ENCODE assay signal across 7 cellular contexts in the genomic region with DNA sequence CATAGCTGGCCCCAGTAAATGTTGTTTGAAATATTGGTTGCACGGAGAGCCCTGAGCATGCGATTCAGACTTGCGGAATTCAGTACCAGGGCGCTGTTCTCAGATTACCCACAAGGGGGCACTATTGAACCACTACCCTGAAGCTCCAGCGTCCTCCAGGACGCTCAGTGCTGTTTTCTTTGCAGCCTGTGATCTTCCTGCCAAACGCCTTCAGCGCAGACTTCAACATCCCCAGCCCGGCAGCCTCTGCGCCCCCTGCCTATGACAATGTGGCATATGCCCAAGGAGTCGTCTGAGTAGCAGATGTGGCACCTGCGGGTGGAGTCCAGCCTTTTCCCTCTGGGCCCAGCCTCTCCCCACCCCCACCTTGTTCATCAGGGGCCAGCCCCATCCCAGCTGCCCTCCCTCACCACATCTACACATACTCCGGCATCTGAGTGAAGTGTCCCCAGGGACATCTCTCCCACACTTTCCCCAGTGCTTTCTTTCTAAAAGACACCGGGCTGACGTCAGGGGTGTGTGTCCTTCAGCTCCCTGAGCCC. TPM values are rescaled to one million over a fixed set of nuclear protein-coding genes. Genes with fewer than 3 reads are reported as not detected.
DNase-seq lines count a peak whose midpoint lies in the region; ATAC-seq, FAIRE-seq and TF ChIP-seq lines count a peak whose summit lies in the region.

No MANE protein-coding gene starts in this region.

- no peaks in the 10 kb centered on the region for H3K36me3 ChIP-seq in small intestine (ENCODE audit: control insufficient read depth in 2 of 2, insufficient read depth in 2 of 2, low read length in 2 of 2)

- peaks cover 0 to 4% of the 10 kb centered on the region in 2 donors for H3K4me1 ChIP-seq in small intestine (ENCODE audit: control insufficient read depth in 2 of 2, insufficient read depth in 1 of 2, low read depth in 1 of 2, low read length in 1 of 2)

- DNase-seq in GM13976 (ENCODE audit: low spot score) (peak; percentile 88), NCI-H1694 (lab: John Stamatoyannopoulos, UW) (peak; percentile 89), T-helper 2 cell (peak; percentile 31 to 87 (median 69)), anterior cingulate cortex (lab: John Stamatoyannopoulos, UW) (peak in 56 of 58 donors; percentile 21 to 91 (median 69)), hippocampal formation (lab: John Stamatoyannopoulos, UW) (peak; percentile 69 to 79), small intestine (peak; percentile 88)

- peaks cover 0 to 3% of the 10 kb centered on the region in 2 donors for H3K27me3 ChIP-seq in small intestine (ENCODE audit: control insufficient read depth in 2 of 2, insufficient read depth in 2 of 2, low read length in 2 of 2)

- 11 to 13% (median 11%) methylated on average over 14 to 15 of the region's 15 CpGs for WGBS in small intestine, 3 donors

- no peak for FAIRE-seq in small intestine (lab: Jason Lieb, UNC)

- peak; percentile 70 for TF ChIP-seq CTCF in GM13976 (IDR thresholded peaks at IDR 0.05; ENCODE audit: borderline replicate concordance, control extremely low read depth, extremely low read depth, insufficient read depth, missing control alignments)

- no peak overlapping the region for H3K27ac ChIP-seq in small intestine (ENCODE audit: low read depth in 1 of 2, low read length in 1 of 2)

- in situ Hi-C loops in GM13976 (cut with MboI; ENCODE audit: low sequenced_read_pairs, unreplicated experiment), result loop anchor here (10.0 kb wide), 1 partner anchor 119 kb away; no protein-coding TSS in a partner anchor

- ATAC-seq in HG02840 (IDR thresholded peaks at IDR 0.05; ENCODE audit: low FRiP score, unreplicated experiment), result peak; percentile 62

- no peaks in the 10 kb centered on the region for H3K9me3 ChIP-seq in small intestine (ENCODE audit: control insufficient read depth, low read depth)

- H3K4me3 ChIP-seq in small intestine (ENCODE audit: low read depth in 1 of 2, low read length in 2 of 2), result no peak overlapping the region

RNA-seq across cellular contexts. Expression of gene MS4A10, which starts 9.6 kb away (rescaled TPM):
- polyA plus RNA-seq in small intestine, result 10 to 100 TPM in 2 of 3 donors, 1 to 10 TPM in 1; 9.5 to 61.9 (median 53.2) TPM

RNA-seq across cellular contexts. Expression of gene MS4A15, which starts 18.8 kb away (rescaled TPM):
- polyA plus RNA-seq in small intestine, result 1 to 10 TPM in 2 of 3 donors, under 1 TPM in 1; 0.09 to 7.6 (median 5.1) TPM

RNA-seq across cellular contexts. Expression of gene MS4A18, which starts 51.0 kb away (rescaled TPM):
- 1 to 10 TPM in 1 of 3 donors, under 1 TPM in 1, not detected in 1; 0.97 to 1.1 TPM for polyA plus RNA-seq in small intestine
